ENCODE assay signal across 8 cellular contexts in the genomic region with DNA sequence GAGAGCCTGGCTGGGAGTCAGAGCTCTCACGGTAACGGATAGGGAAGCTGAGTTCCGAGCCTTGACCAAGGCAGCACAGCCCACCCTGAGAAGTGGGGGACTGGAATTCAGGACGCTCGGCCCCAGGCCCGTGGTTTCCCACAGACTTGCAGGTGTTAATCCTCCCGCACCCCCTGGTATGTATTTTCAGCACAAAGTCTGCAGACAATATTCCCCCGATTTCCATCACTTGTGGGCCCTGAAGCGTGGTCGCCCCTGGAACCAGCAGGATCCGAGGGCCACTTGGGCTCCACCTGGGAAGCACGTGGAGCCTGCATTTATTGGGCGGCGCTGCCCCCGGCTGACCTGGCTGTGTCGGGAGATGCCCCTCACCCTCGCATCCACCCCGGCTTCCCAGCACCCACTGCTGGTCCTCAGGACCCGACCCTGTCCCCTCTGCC.
A peak's percentile ranks its signal among the peaks of the same experiment; 100 is the strongest.
DNase-seq lines count a peak whose midpoint lies in the region; ATAC-seq and TF ChIP-seq lines count a peak whose summit lies in the region.

No MANE protein-coding gene starts in this region.

- no peaks in the 10 kb centered on the region for H3K9me3 ChIP-seq in RWPE2 (ENCODE audit: severe bottlenecking)
- no peaks in the 10 kb centered on the region for H3K9me3 ChIP-seq in gastrocnemius medialis

- H3K36me3 ChIP-seq in RWPE2 (ENCODE audit: low read depth), result no peaks in the 10 kb centered on the region
- H3K36me3 ChIP-seq in gastrocnemius medialis, result no peaks in the 10 kb centered on the region

- intact Hi-C loops in gastrocnemius medialis (cut with DNase I; ENCODE audit: low total_unique reads), result loop anchor here (2.0 to 5.0 kb wide), 2 partner anchors 143 to 218 kb away; no protein-coding TSS in a partner anchor

- in situ Hi-C loops in gastrocnemius medialis (cut with MboI; ENCODE audit: low sequenced_read_pairs in 4 of 4), result loop anchor here in 3 of 4 donors (5.0 to 25.0 kb wide), 6 partner anchors 108 to 533 kb away; partner anchors contain the start of genes KSR1 (in 2 of the 3) and LYRM9 (in 1 of the 3)

- H3K27me3 ChIP-seq in RWPE2 (ENCODE audit: insufficient read depth, poor library complexity, severe bottlenecking) (no peaks in the 10 kb centered on the region), gastrocnemius medialis (no peaks in the 10 kb centered on the region)

- H3K4me1 ChIP-seq in RWPE2 (ENCODE audit: insufficient read depth, poor library complexity, severe bottlenecking), result no peaks in the 10 kb centered on the region
- H3K4me1 ChIP-seq in gastrocnemius medialis, result peaks cover 11 to 14% of the 10 kb centered on the region in 2 donors

- TF ChIP-seq POLR2A in gastrocnemius medialis (IDR thresholded peaks at IDR 0.05), result no peak

- peak; percentile 84 for TF ChIP-seq CTCF in RWPE2 (IDR thresholded peaks at IDR 0.05; ENCODE audit: poor library complexity, severe bottlenecking)
- TF ChIP-seq CTCF in fibroblast of pulmonary artery (IDR thresholded peaks at IDR 0.05; ENCODE audit: low read length, missing control alignments), result no peak
- TF ChIP-seq CTCF in gastrocnemius medialis (IDR thresholded peaks at IDR 0.05 in 4 of 5, conservative IDR thresholded peaks at IDR 0.05 in 1 of 5), result peak in 1 of 5 experiments; percentile 4

- DNase-seq in RWPE2 (ENCODE audit: low spot score), result no peak
- DNase-seq in fibroblast of pulmonary artery (ENCODE audit: low read depth), result no peak
- no peak for DNase-seq in gastrocnemius medialis
- no peak for DNase-seq in NCI-H1417 treated with DMSO at 0.1 percent for 48 hours (lab: John Stamatoyannopoulos, UW)
- no peak for DNase-seq in ecto neural progenitor cell (ENCODE audit: low spot score)
- no peak for DNase-seq in Ammon's horn (ENCODE audit: low spot score)
- no peak for DNase-seq in SIG-M5 treated with dmso at 0.1 percent for 504 hours (lab: John Stamatoyannopoulos, UW; ENCODE audit: unreplicated experiment)

- H3K4me3 ChIP-seq in RWPE2 (ENCODE audit: severe bottlenecking) (peak overlapping the region; percentile 50), fibroblast of pulmonary artery (replicated peaks; ENCODE audit: low read depth, low read length) (peak overlapping the region; percentile 45), gastrocnemius medialis (peak overlapping the region; percentile 62 to 66 (median 65))

- H3K27ac ChIP-seq in RWPE2 (ENCODE audit: poor library complexity, severe bottlenecking) (peak overlapping the region; percentile 74), gastrocnemius medialis (peak overlapping the region; percentile 62 to 88 (median 79))

- peak; percentile 3 for ATAC-seq in GM19043 (IDR thresholded peaks at IDR 0.05; ENCODE audit: low read depth, unreplicated experiment)
- no peak; the same call in 1 of the 3 replicates for ATAC-seq in RWPE2 (ENCODE audit: low read depth)
- peak in 1 of 2 donors; percentile 14 for ATAC-seq in gastrocnemius medialis
